In genomic region chr5:120778491-120779293, GRCh38 we compare ENCODE assay signal across 15 cellular contexts.
DNase-seq lines count a peak whose midpoint lies in the region; ATAC-seq and TF ChIP-seq lines count a peak whose summit lies in the region.
"Had no signal": no experiment of that assay in that cellular context is flagged by ENCODE, and none has a peak within 500 bp of the region (broad histone marks: within the 10 kb centered on the region; RNA-seq: fewer than 3 reads in every experiment).

No MANE protein-coding gene starts in this region.

- no peaks in the 10 kb centered on the region for H3K9me3 ChIP-seq in mesenchymal stem cell (ENCODE audit: control insufficient read depth, low read length)
- no peaks in the 10 kb centered on the region for H3K9me3 ChIP-seq in heart right ventricle
- no peaks in the 10 kb centered on the region for H3K9me3 ChIP-seq in ovary

- H3K36me3 ChIP-seq in mesenchymal stem cell (ENCODE audit: control insufficient read depth in 1 of 2, insufficient read depth in 2 of 2, low read depth in 1 of 2, low read length in 2 of 2), result no peaks in the 10 kb centered on the region
- no peaks in the 10 kb centered on the region for H3K36me3 ChIP-seq in heart right ventricle
- no peaks in the 10 kb centered on the region for H3K36me3 ChIP-seq in ovary

- no peak for TF ChIP-seq POLR2A in ovary (IDR thresholded peaks at IDR 0.05)

- H2BK12ac ChIP-seq in mesenchymal stem cell (ENCODE audit: low read length in 2 of 2), result no peak overlapping the region

- H3K23ac ChIP-seq in mesenchymal stem cell (ENCODE audit: low read length in 2 of 2), result no peak overlapping the region

- H3K4ac ChIP-seq in mesenchymal stem cell (ENCODE audit: low read depth in 1 of 2, low read length in 2 of 2), result no peak overlapping the region

- H3K27me3 ChIP-seq in mesenchymal stem cell (ENCODE audit: control insufficient read depth in 1 of 2, insufficient read depth in 1 of 2, low read length in 2 of 2), result no peaks in the 10 kb centered on the region
- no peaks in the 10 kb centered on the region for H3K27me3 ChIP-seq in heart right ventricle
- no peaks in the 10 kb centered on the region for H3K27me3 ChIP-seq in ovary

- peak overlapping the region; percentile 56 for H3K9ac ChIP-seq in mesenchymal stem cell (ENCODE audit: low read length)

- no peaks in the 10 kb centered on the region for H3K79me1 ChIP-seq in mesenchymal stem cell (replicated peaks; ENCODE audit: low read length, poor library complexity, severe bottlenecking)

- no peak overlapping the region for H2AK5ac ChIP-seq in mesenchymal stem cell (ENCODE audit: low read length, severe bottlenecking)

- no peak overlapping the region for H3K4me2 ChIP-seq in mesenchymal stem cell (ENCODE audit: low read length, poor library complexity, severe bottlenecking)

- H3K27ac ChIP-seq in mesenchymal stem cell (ENCODE audit: low read length, poor library complexity, severe bottlenecking), result peak overlapping the region; percentile 87
- H3K27ac ChIP-seq in heart right ventricle, result no peak overlapping the region
- H3K27ac ChIP-seq in ovary, result no peak overlapping the region
- H3K27ac ChIP-seq: SK-N-MC had no signal

- H3K4me1 ChIP-seq in mesenchymal stem cell (ENCODE audit: control insufficient read depth, insufficient read depth, low read depth, low read length), result no peaks in the 10 kb centered on the region
- no peaks in the 10 kb centered on the region for H3K4me1 ChIP-seq in heart right ventricle
- no peaks in the 10 kb centered on the region for H3K4me1 ChIP-seq in ovary (ENCODE audit: insufficient read depth)

- peak overlapping the region; percentile 10 for H3K4me3 ChIP-seq in HFF-Myc (replicated peaks; ENCODE audit: low read depth, low read length)
- H3K4me3 ChIP-seq in cardiac fibroblast (replicated peaks in 1 of 2; ENCODE audit: low read depth in 2 of 2, low read length in 2 of 2), result no peak overlapping the region
- peak overlapping the region in 1 of 2 experiments; percentile 63 for H3K4me3 ChIP-seq in mesenchymal stem cell (ENCODE audit: insufficient read depth in 1 of 2, low read depth in 1 of 2, low read length in 2 of 2)
- no peak overlapping the region for H3K4me3 ChIP-seq in heart right ventricle
- H3K4me3 ChIP-seq in ovary, result no peak overlapping the region
- H3K4me3 ChIP-seq: SK-N-MC had no signal

- H3K18ac ChIP-seq in mesenchymal stem cell (ENCODE audit: low read depth in 1 of 2, low read length in 2 of 2), result no peak overlapping the region

- H4K91ac ChIP-seq in mesenchymal stem cell (ENCODE audit: low read length), result no peak overlapping the region

- no peak overlapping the region for H2BK15ac ChIP-seq in mesenchymal stem cell (ENCODE audit: low read depth, poor library complexity, severe bottlenecking)

- DNase-seq in AG08395 (ENCODE audit: low spot score) (peak; percentile 36), HFF-Myc (ENCODE audit: extremely low read depth, low read depth) (no peak), cardiac fibroblast (ENCODE audit: low read depth in 2 of 2) (peak; percentile 8 to 62), mesenchymal stem cell (no peak), heart right ventricle (no peak), ovary (no peak)
- DNase-seq: activated B cell treated with CpG ODN at 0.5 μM for 24 hours; CD4-positive, CD25-positive, alpha-beta regulatory T cell; NCI-H1930; NK-92 treated with Interleukin-12 subunit alpha and Interleukin-12 subunit beta, amount 100 ng/mL, for 24 hours; stimulated activated CD4-positive, alpha-beta T cell treated with anti-CD3 and anti-CD28 coated beads, Interleukin-4, amount 100 ng/mL, for 4 hours; stimulated activated naive CD4-positive, alpha-beta T cell had no signal

- no peak for ATAC-seq in heart right ventricle
- no peak for ATAC-seq in HG03378 (IDR thresholded peaks at IDR 0.05; ENCODE audit: unreplicated experiment)
- ATAC-seq in HG03442 (IDR thresholded peaks at IDR 0.05; ENCODE audit: unreplicated experiment), result no peak

- H3K14ac ChIP-seq in mesenchymal stem cell (ENCODE audit: low read length in 2 of 2), result no peak overlapping the region

- H2BK120ac ChIP-seq in mesenchymal stem cell (ENCODE audit: low read depth, low read length), result no peak overlapping the region

- TF ChIP-seq EP300 in ovary (IDR thresholded peaks at IDR 0.05), result no peak

- WGBS in mesenchymal stem cell, result 81% methylated on average over 6 of the region's 7 CpGs
- WGBS in heart right ventricle, 2 donors, result 72 to 77% methylated on average over 7 of the region's 7 CpGs
- WGBS in ovary, 3 donors, result 50 to 65% (median 56%) methylated on average over 7 of the region's 7 CpGs

- no peak overlapping the region for H2AFZ ChIP-seq in mesenchymal stem cell (ENCODE audit: low read depth, low read length)

- H2BK5ac ChIP-seq in mesenchymal stem cell (ENCODE audit: low read depth, low read length, poor library complexity, severe bottlenecking), result no peak overlapping the region

- H4K8ac ChIP-seq in mesenchymal stem cell (ENCODE audit: low read length), result no peak overlapping the region

- TF ChIP-seq CTCF in HFF-Myc (IDR thresholded peaks at IDR 0.05; ENCODE audit: low read depth, low read length, missing control alignments) (no peak), cardiac fibroblast (IDR thresholded peaks at IDR 0.05; ENCODE audit: low read depth, low read length) (no peak), heart right ventricle (IDR thresholded peaks at IDR 0.05) (no peak), ovary (IDR thresholded peaks at IDR 0.05) (no peak)

- intact Hi-C loops in heart right ventricle (cut with DNase I), result no loop called here
- intact Hi-C loops in ovary (cut with DNase I), result no loop called here

Comparison
In these comparisons a context has a peak if more than half of its experiments do, and no peak if none do; other contexts are left out.
1. DNase-seq: peak in AG08395 (single experiment) and cardiac fibroblast (2 of 2); none in HFF-Myc (single experiment), mesenchymal stem cell (single experiment), heart right ventricle (0 of 2) and ovary (0 of 5).